In genomic region chr2:165630276-165630675, GRCh38 we compare ENCODE assay signal across 17 cellular contexts.
DNase-seq lines count a peak whose midpoint lies in the region; ATAC-seq and TF ChIP-seq lines count a peak whose summit lies in the region.
"Had no signal": no experiment of that assay in that cellular context is flagged by ENCODE, and none has a peak within 500 bp of the region (broad histone marks: within the 10 kb centered on the region; RNA-seq: fewer than 3 reads in every experiment).

No MANE protein-coding gene starts in this region.

- peak overlapping the region in 1 of 5 experiments; percentile 23 for H3K4me3 Mint-ChIP-seq in brain
- H3K4me3 Mint-ChIP-seq in nephron, result no peak overlapping the region
- H3K4me3 Mint-ChIP-seq: B cell, CD14-positive monocyte, IgD-negative memory B cell had no signal

- peak; percentile 25 for DNase-seq in NCI-H748 (lab: John Stamatoyannopoulos, UW; ENCODE audit: unreplicated experiment)
- no peak for DNase-seq in NCI-H748 treated with DMSO at 0.1 percent for 48 hours (lab: John Stamatoyannopoulos, UW)
- no peak for DNase-seq in HK-2 (ENCODE audit: unreplicated experiment)
- DNase-seq: Karpas-422, NCI-H1694 treated with DMSO at 0.1 percent for 48 hours, NCI-H226, NCI-H82, SIG-M5, SK-N-SH had no signal

- H3K9me3 Mint-ChIP-seq in brain (no peaks in the 10 kb centered on the region), nephron (no peaks in the 10 kb centered on the region)
- H3K9me3 Mint-ChIP-seq: IgD-negative memory B cell had no signal

- peaks cover 55% of the 10 kb centered on the region for H3K4me1 Mint-ChIP-seq in brain
- H3K4me1 Mint-ChIP-seq in nephron, result peaks cover 35% of the 10 kb centered on the region
- H3K4me1 Mint-ChIP-seq: B cell, CD14-positive monocyte, IgD-negative memory B cell had no signal

- ATAC-seq in HG02973 (IDR thresholded peaks at IDR 0.05; ENCODE audit: unreplicated experiment) (no peak), GM21423 (IDR thresholded peaks at IDR 0.05; ENCODE audit: unreplicated experiment) (no peak)
- ATAC-seq: Panc1 had no signal

- TF ChIP-seq CTCF in brain (conservative IDR thresholded peaks at IDR 0.05) (no peak), nephron (IDR thresholded peaks at IDR 0.05; ENCODE audit: unreplicated experiment in 3 of 3) (no peak)

- peak overlapping the region in 3 of 5 experiments; percentile 3 to 85 (median 50) for H3K27ac Mint-ChIP-seq in brain
- H3K27ac Mint-ChIP-seq in nephron, result peak overlapping the region; percentile 2 to 62 (median 39)
- H3K27ac Mint-ChIP-seq: B cell, CD14-positive monocyte had no signal

- H3K27me3 Mint-ChIP-seq in brain, result no peaks in the 10 kb centered on the region
- no peaks in the 10 kb centered on the region for H3K27me3 Mint-ChIP-seq in nephron (ENCODE audit: low read depth)
- H3K27me3 Mint-ChIP-seq: IgD-negative memory B cell had no signal

- H3K36me3 Mint-ChIP-seq in brain, result peaks cover 15% of the 10 kb centered on the region
- H3K36me3 Mint-ChIP-seq in nephron (ENCODE audit: low read depth), result peaks cover 9% of the 10 kb centered on the region
- H3K36me3 Mint-ChIP-seq: CD14-positive monocyte had no signal
